Comparison of ENCODE assay signal across 12 cellular contexts in the genomic region with DNA sequence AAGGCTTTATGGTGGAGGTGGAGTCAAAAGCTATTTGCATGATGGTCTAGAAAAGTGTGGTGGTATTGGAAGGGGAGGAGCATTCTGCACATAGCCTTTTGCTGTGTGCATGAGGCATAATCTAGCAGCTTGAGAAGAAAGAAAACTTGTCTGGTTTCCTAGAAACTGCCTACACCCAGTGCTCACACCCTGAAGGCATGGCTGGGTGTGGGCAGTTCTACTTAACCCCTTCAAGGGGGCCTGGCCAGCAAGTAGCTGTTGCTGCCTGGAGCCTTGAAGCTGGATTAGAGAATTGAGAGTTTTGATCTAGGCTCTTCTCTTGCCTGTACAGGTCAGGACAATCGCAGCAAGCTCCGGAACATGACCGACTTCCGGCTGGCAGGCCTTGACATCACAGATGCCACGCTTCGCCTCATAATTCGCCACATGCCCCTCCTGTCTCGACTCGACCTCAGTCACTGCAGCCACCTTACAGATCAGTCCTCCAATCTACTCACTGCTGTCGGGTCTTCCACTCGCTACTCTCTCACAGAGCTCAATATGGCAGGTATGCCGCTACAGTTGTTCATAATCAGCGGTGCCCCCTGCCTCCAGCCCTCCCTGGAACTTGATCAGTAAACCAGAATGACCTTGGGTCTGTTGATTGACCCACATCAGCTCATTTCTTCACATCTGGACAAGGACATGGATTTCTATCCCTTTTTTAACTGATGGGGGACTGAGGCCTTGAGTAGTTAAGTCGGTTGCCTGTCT. TPM values are rescaled to one million over a fixed set of nuclear protein-coding genes. Genes with fewer than 3 reads are reported as not detected.
DNase-seq lines count a peak whose midpoint lies in the region; ATAC-seq and TF ChIP-seq lines count a peak whose summit lies in the region.
"Had no signal": no experiment of that assay in that cellular context is flagged by ENCODE, and none has a peak within 500 bp of the region (broad histone marks: within the 10 kb centered on the region; RNA-seq: fewer than 3 reads in every experiment).

No MANE protein-coding gene starts in this region.

- H3K27me3 Mint-ChIP-seq in activated T-cell treated with anti-CD3 and anti-CD28 coated beads, Interleukin-2, amount 50 U/mL, for 72 hours (ENCODE audit: low read depth) = no peaks in the 10 kb centered on the region

- peaks cover 13% of the 10 kb centered on the region for H3K4me1 Mint-ChIP-seq in activated T-cell treated with anti-CD3 and anti-CD28 coated beads, Interleukin-2, amount 50 U/mL, for 72 hours (ENCODE audit: low read depth)
- H3K4me1 Mint-ChIP-seq in stimulated activated effector memory CD8-positive, alpha-beta T cell treated with anti-CD3 and anti-CD28 coated beads, Interleukin-12 subunit alpha, Interleukin-12 subunit beta, amount 100 ng/mL, for 72 hours = peaks cover 74% of the 10 kb centered on the region

- no peak for DNase-seq in activated T-cell treated with anti-CD3 and anti-CD28 coated beads, Interleukin-2, amount 50 U/mL, for 72 hours
- no peak for DNase-seq in activated T-cell treated with anti-CD3 and anti-CD28 coated beads, Interleukin-2, amount 50 U/mL, for 48 hours
- no peak for DNase-seq in activated naive CD4-positive, alpha-beta T cell treated with anti-CD3 and anti-CD28 coated beads, Interleukin-2, amount 50 U/mL, for 72 hours (ENCODE audit: low spot score in 2 of 2)
- DNase-seq in hepatocyte (ENCODE audit: low spot score) (no peak), SW480 (ENCODE audit: low spot score) (no peak)
- DNase-seq in stimulated activated effector memory CD8-positive, alpha-beta T cell treated with anti-CD3 and anti-CD28 coated beads, Interleukin-12 subunit alpha, Interleukin-12 subunit beta, amount 100 ng/mL, for 72 hours (ENCODE audit: low spot score in 2 of 2) = no peak
- DNase-seq: MV-4-11, NCI-H510A treated with DMSO at 0.1 percent for 48 hours had no signal

- no peak for ATAC-seq in activated T-cell treated with anti-CD3 and anti-CD28 coated beads, Interleukin-2, amount 50 U/mL, for 72 hours (replicated peaks in 1 of 2)
- ATAC-seq in activated naive CD4-positive, alpha-beta T cell treated with anti-CD3 and anti-CD28 coated beads, Interleukin-2, amount 50 U/mL, for 72 hours = peak in 1 of 2 donors; percentile 25
- ATAC-seq in stimulated activated effector memory CD8-positive, alpha-beta T cell treated with anti-CD3 and anti-CD28 coated beads, Interleukin-12 subunit alpha, Interleukin-12 subunit beta, amount 100 ng/mL, for 72 hours = peak; percentile 52
- ATAC-seq in HG03108 (IDR thresholded peaks at IDR 0.05; ENCODE audit: unreplicated experiment) (no peak), GM21381 (IDR thresholded peaks at IDR 0.05; ENCODE audit: unreplicated experiment) (no peak)

- H3K9me3 ChIP-seq in hepatocyte (ENCODE audit: low read depth) = no peaks in the 10 kb centered on the region
- H3K9me3 ChIP-seq: esophagus muscularis mucosa had no signal

- peak overlapping the region; percentile 34 for H3K27ac ChIP-seq in hepatocyte
- H3K27ac ChIP-seq: esophagus muscularis mucosa, SJSA1 had no signal

- peaks cover 3% of the 10 kb centered on the region for H4K20me1 ChIP-seq in hepatocyte (ENCODE audit: insufficient read depth, poor library complexity, severe bottlenecking)

- H3K79me2 ChIP-seq in hepatocyte = peaks cover 1% of the 10 kb centered on the region

- no peak overlapping the region for H3K4me2 ChIP-seq in hepatocyte

- no peak overlapping the region for H3K4me3 Mint-ChIP-seq in activated T-cell treated with anti-CD3 and anti-CD28 coated beads, Interleukin-2, amount 50 U/mL, for 72 hours
- no peak overlapping the region for H3K4me3 Mint-ChIP-seq in stimulated activated effector memory CD8-positive, alpha-beta T cell treated with anti-CD3 and anti-CD28 coated beads, Interleukin-12 subunit alpha, Interleukin-12 subunit beta, amount 100 ng/mL, for 72 hours

- no peak for TF ChIP-seq CTCF in hepatocyte (IDR thresholded peaks at IDR 0.05; ENCODE audit: poor library complexity)

- no peaks in the 10 kb centered on the region for H3K9me3 Mint-ChIP-seq in activated T-cell treated with anti-CD3 and anti-CD28 coated beads, Interleukin-2, amount 50 U/mL, for 72 hours
- H3K9me3 Mint-ChIP-seq in activated naive CD4-positive, alpha-beta T cell treated with anti-CD3 and anti-CD28 coated beads, Interleukin-2, amount 50 U/mL, for 72 hours = no peaks in the 10 kb centered on the region
- H3K9me3 Mint-ChIP-seq in stimulated activated effector memory CD8-positive, alpha-beta T cell treated with anti-CD3 and anti-CD28 coated beads, Interleukin-12 subunit alpha, Interleukin-12 subunit beta, amount 100 ng/mL, for 72 hours = no peaks in the 10 kb centered on the region

- H3K36me3 Mint-ChIP-seq in activated T-cell treated with anti-CD3 and anti-CD28 coated beads, Interleukin-2, amount 50 U/mL, for 72 hours (ENCODE audit: insufficient read depth in 2 of 2) = peaks cover 17 to 30% of the 10 kb centered on the region in 2 donors
- peaks cover 32 to 37% of the 10 kb centered on the region in 2 donors for H3K36me3 Mint-ChIP-seq in activated naive CD4-positive, alpha-beta T cell treated with anti-CD3 and anti-CD28 coated beads, Interleukin-2, amount 50 U/mL, for 72 hours
- peaks cover 100% of the 10 kb centered on the region for H3K36me3 Mint-ChIP-seq in stimulated activated effector memory CD8-positive, alpha-beta T cell treated with anti-CD3 and anti-CD28 coated beads, Interleukin-12 subunit alpha, Interleukin-12 subunit beta, amount 100 ng/mL, for 72 hours

- peak overlapping the region; percentile 61 for H3K27ac Mint-ChIP-seq in activated T-cell treated with anti-CD3 and anti-CD28 coated beads, Interleukin-2, amount 50 U/mL, for 72 hours
- H3K27ac Mint-ChIP-seq in activated naive CD4-positive, alpha-beta T cell treated with anti-CD3 and anti-CD28 coated beads, Interleukin-2, amount 50 U/mL, for 72 hours = peak overlapping the region; percentile 63 to 73
- peak overlapping the region; percentile 61 for H3K27ac Mint-ChIP-seq in stimulated activated effector memory CD8-positive, alpha-beta T cell treated with anti-CD3 and anti-CD28 coated beads, Interleukin-12 subunit alpha, Interleukin-12 subunit beta, amount 100 ng/mL, for 72 hours

- H3K27me3 ChIP-seq in hepatocyte = no peaks in the 10 kb centered on the region
- H3K27me3 ChIP-seq: esophagus muscularis mucosa, SJSA1 had no signal

- no peaks in the 10 kb centered on the region for H3K9me2 ChIP-seq in hepatocyte (replicated peaks; ENCODE audit: insufficient read depth)

- no peak overlapping the region for H2AFZ ChIP-seq in hepatocyte

- no peaks in the 10 kb centered on the region for H3K4me1 ChIP-seq in hepatocyte (ENCODE audit: insufficient read depth)
- H3K4me1 ChIP-seq: SJSA1 had no signal

- no peaks in the 10 kb centered on the region for H3K36me3 ChIP-seq in hepatocyte (replicated peaks; ENCODE audit: insufficient read depth, low read depth)

- no peak overlapping the region for H3K4me3 ChIP-seq in hepatocyte
- H3K4me3 ChIP-seq: esophagus muscularis mucosa, SJSA1 had no signal

- WGBS in hepatocyte (ENCODE audit: low lambda C conversion rate, missing lambda C conversion rate) = 96% methylated on average over 14 of the region's 14 CpGs

RNA-seq across cellular contexts. Expression of a gene that starts 12.2 kb away (rescaled TPM):
- total RNA-seq in activated T-cell treated with anti-CD3 and anti-CD28 coated beads, Interleukin-2, amount 50 U/mL, for 72 hours = 100 to 1,000 TPM; 379 to 422 TPM
- total RNA-seq in activated naive CD4-positive, alpha-beta T cell treated with anti-CD3 and anti-CD28 coated beads, Interleukin-2, amount 50 U/mL, for 72 hours = 100 to 1,000 TPM; 289 to 376 TPM
- 41.4 and 57.3 TPM in 2 replicates for total RNA-seq in hepatocyte
- polyA plus RNA-seq in hepatocyte = 59.6 and 64.1 TPM in 2 replicates

RNA-seq across cellular contexts. Expression of a gene that starts 35.1 kb away (rescaled TPM):
- 10 to 100 TPM; 78.5 to 90.9 TPM for total RNA-seq in activated T-cell treated with anti-CD3 and anti-CD28 coated beads, Interleukin-2, amount 50 U/mL, for 72 hours
- total RNA-seq in activated naive CD4-positive, alpha-beta T cell treated with anti-CD3 and anti-CD28 coated beads, Interleukin-2, amount 50 U/mL, for 72 hours = 100 to 1,000 TPM in 1 of 2 donors, 10 to 100 TPM in 1; 76.0 to 213 TPM
- total RNA-seq in hepatocyte = 22.1 and 25.3 TPM in 2 replicates
- 43.9 and 49.5 TPM in 2 replicates for polyA plus RNA-seq in hepatocyte

RNA-seq across cellular contexts. Expression of a gene that starts 49.3 kb away (rescaled TPM):
- 10 to 100 TPM; 13.3 to 20.3 TPM for total RNA-seq in activated T-cell treated with anti-CD3 and anti-CD28 coated beads, Interleukin-2, amount 50 U/mL, for 72 hours
- 10 to 100 TPM; 11.6 to 16.5 TPM for total RNA-seq in activated naive CD4-positive, alpha-beta T cell treated with anti-CD3 and anti-CD28 coated beads, Interleukin-2, amount 50 U/mL, for 72 hours
- total RNA-seq in hepatocyte = 27.7 and 29.7 TPM in 2 replicates
- 49.5 and 66.4 TPM in 2 replicates for polyA plus RNA-seq in hepatocyte
